ENCODE assay signal across 7 cellular contexts in the genomic region with DNA sequence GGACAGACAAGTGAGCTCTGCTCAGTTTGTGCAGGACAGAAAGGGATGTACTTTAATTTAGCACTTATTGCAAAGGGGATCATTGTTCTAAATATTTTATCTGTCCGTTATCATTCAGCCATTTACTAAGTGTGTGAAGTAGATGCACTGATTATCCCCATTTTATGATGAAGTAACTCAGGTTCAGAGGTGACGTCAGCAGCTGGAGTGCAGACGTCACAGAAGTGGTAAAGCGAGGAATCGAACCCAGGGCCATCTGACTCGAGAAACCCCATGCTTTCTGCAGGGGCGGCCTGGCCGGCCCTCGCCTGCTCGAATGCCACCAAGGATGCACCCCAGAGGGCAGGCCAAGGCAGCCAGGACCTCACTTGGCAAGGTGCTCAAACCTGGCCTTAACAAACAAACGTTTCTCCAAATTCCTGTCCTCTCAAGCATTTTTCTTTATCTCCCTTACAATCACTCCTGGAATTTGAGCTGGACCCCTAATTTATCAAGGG.
"Had no signal": no experiment of that assay in that cellular context is flagged by ENCODE, and none has a peak within 500 bp of the region (broad histone marks: within the 10 kb centered on the region; RNA-seq: fewer than 3 reads in every experiment).

No MANE protein-coding gene starts in this region.

- H2AFZ ChIP-seq: GM23248 had no signal

- H3K36me3 Mint-ChIP-seq: IgD-negative memory B cell had no signal

- H3K4me3 ChIP-seq: GM23248 had no signal

- H3K27ac Mint-ChIP-seq: H9, IgD-negative memory B cell had no signal

- H3K27ac ChIP-seq: GM23248 had no signal

- H3K9ac ChIP-seq: GM23248 had no signal

- H3K4me1 Mint-ChIP-seq: IgD-negative memory B cell had no signal

- FAIRE-seq: H1, H54 had no signal

- H3K4me3 Mint-ChIP-seq: H9, IgD-negative memory B cell had no signal

- DNase-seq: GM23248, H9, HCEC 1CT, KG1 had no signal
